ENCODE assay signal across 18 cellular contexts in the genomic region with DNA sequence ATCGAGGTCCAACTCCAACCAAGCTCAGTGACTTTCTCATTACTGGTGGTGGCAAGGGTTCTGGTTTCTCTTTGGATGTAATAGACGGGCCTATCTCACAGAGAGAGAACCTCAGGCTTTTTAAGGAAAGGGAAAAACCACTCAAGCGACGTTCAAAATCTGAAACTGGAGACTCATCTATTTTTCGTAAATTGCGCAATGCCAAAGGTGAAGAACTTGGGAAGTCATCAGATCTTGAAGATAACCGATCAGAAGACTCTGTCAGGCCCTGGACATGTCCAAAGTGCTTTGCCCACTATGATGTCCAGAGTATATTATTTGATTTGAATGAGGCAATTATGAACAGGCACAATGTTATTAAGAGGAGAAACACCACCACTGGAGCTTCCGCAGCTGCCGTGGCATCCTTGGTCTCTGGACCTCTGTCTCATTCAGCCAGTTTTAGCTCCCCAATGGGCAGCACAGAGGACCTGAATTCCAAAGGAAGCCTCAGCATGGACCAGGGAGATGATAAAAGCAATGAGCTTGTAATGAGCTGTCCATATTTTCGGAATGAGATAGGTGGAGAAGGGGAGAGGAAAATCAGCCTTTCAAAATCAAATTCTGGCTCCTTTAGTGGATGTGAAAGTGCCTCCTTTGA.
A peak's percentile ranks its signal among the peaks of the same experiment; 100 is the strongest.
DNase-seq lines count a peak whose midpoint lies in the region; ATAC-seq, FAIRE-seq and TF ChIP-seq lines count a peak whose summit lies in the region.
"Had no signal": no experiment of that assay in that cellular context is flagged by ENCODE, and none has a peak within 500 bp of the region (broad histone marks: within the 10 kb centered on the region; RNA-seq: fewer than 3 reads in every experiment).

No MANE protein-coding gene starts in this region.

- no peak overlapping the region for H2BK15ac ChIP-seq in H1 (ENCODE audit: low read length)

- no peak for TF ChIP-seq POLR2A in H1 (IDR thresholded peaks at IDR 0.05; ENCODE audit: control extremely low read depth in 1 of 2, low read depth in 2 of 2, low read length in 2 of 2)

- H3F3A ChIP-seq in smooth muscle cell (ENCODE audit: low read depth), result peaks cover 20% of the 10 kb centered on the region

- no peak overlapping the region for H3K18ac ChIP-seq in H1 (ENCODE audit: extremely low read depth, low read length)

- no peaks in the 10 kb centered on the region; the same call in 1 of the 2 replicates for H3K79me1 ChIP-seq in H1 (ENCODE audit: low read depth, low read length)

- H3K4me3 ChIP-seq in SJSA1 (no peak overlapping the region), H1 (ENCODE audit: extremely low read depth in 1 of 4, insufficient read depth in 2 of 4, low read depth in 3 of 4, low read length in 4 of 4) (no peak overlapping the region), smooth muscle cell (peak overlapping the region; percentile 15)

- no peak overlapping the region for H3K4me3 Mint-ChIP-seq in activated T-cell treated with anti-CD3 and anti-CD28 coated beads, Interleukin-2, amount 50 U/mL, for 72 hours

- no peak for TF ChIP-seq EP300 in H1 (IDR thresholded peaks at IDR 0.05; ENCODE audit: borderline replicate concordance in 1 of 2, low read depth in 2 of 2, low read length in 2 of 2)

- H2BK20ac ChIP-seq in H1 (ENCODE audit: low read length), result no peak overlapping the region

- peaks cover 12% of the 10 kb centered on the region for H3K36me3 ChIP-seq in SJSA1
- peaks cover 0 to 4% (median 0%) of the 10 kb centered on the region in 4 experiments; a peak in 1 of 8 replicates for H3K36me3 ChIP-seq in H1 (ENCODE audit: control insufficient read depth in 2 of 4, insufficient read depth in 4 of 4, low read length in 3 of 4)
- H3K36me3 ChIP-seq in smooth muscle cell (ENCODE audit: low read depth), result no peaks in the 10 kb centered on the region

- H3K14ac ChIP-seq in H1 (ENCODE audit: insufficient read length), result no peak overlapping the region

- no peak overlapping the region for H4K5ac ChIP-seq in H1 (ENCODE audit: insufficient read length, low read depth, low read length)

- ATAC-seq in activated T-cell treated with anti-CD3 and anti-CD28 coated beads, Interleukin-2, amount 50 U/mL, for 72 hours (replicated peaks in 1 of 2), result no peak
- ATAC-seq in GM18868 (IDR thresholded peaks at IDR 0.05; ENCODE audit: unreplicated experiment) (no peak), HG02610 (IDR thresholded peaks at IDR 0.05; ENCODE audit: unreplicated experiment) (no peak)

- no peak overlapping the region for H3K56ac ChIP-seq in H1 (replicated peaks; ENCODE audit: insufficient read length, low read depth, low read length)

- H3K9me3 Mint-ChIP-seq in activated T-cell treated with anti-CD3 and anti-CD28 coated beads, Interleukin-2, amount 50 U/mL, for 72 hours, result peaks cover 0 to 1% of the 10 kb centered on the region in 2 donors

- H3K27me3 ChIP-seq in SJSA1 (replicated peaks) (no peaks in the 10 kb centered on the region), H1 (replicated peaks in 1 of 4; ENCODE audit: control insufficient read depth in 3 of 4, extremely low read depth in 1 of 4, insufficient read depth in 3 of 4, low read length in 3 of 4) (no peaks in the 10 kb centered on the region), smooth muscle cell (ENCODE audit: low read depth) (no peaks in the 10 kb centered on the region)

- no peak for TF ChIP-seq RAD21 in H1 (IDR thresholded peaks at IDR 0.05 in 1 of 2, conservative IDR thresholded peaks at IDR 0.05 in 1 of 2; ENCODE audit: low read depth in 2 of 2, low read length in 2 of 2)

- H3K4me1 ChIP-seq in SJSA1 (replicated peaks) (peaks cover 60% of the 10 kb centered on the region), H1 (replicated peaks in 1 of 4; ENCODE audit: control insufficient read depth in 3 of 4, insufficient read depth in 4 of 4, low read length in 3 of 4) (peaks cover 0 to 7% (median 3%) of the 10 kb centered on the region in 4 experiments; a peak in 3 of 7 replicates), smooth muscle cell (ENCODE audit: low read depth) (peaks cover 55% of the 10 kb centered on the region)

- no peaks in the 10 kb centered on the region for H3K23me2 ChIP-seq in H1 (ENCODE audit: low read depth, low read length)

- no peaks in the 10 kb centered on the region for H3K27me3 Mint-ChIP-seq in activated T-cell treated with anti-CD3 and anti-CD28 coated beads, Interleukin-2, amount 50 U/mL, for 72 hours (ENCODE audit: low read depth)

- POLR2A ChIA-PET in H1 (lab: Charles Lee; ENCODE audit: partially characterized antibody), result no interaction called here

- peak overlapping the region; percentile 38; the same call in 1 of the 2 replicates for H3K27ac ChIP-seq in SJSA1
- no peak overlapping the region for H3K27ac ChIP-seq in H1 (ENCODE audit: low read depth, low read length)
- H3K27ac ChIP-seq in smooth muscle cell (ENCODE audit: low read depth), result peak overlapping the region; percentile 94

- no peak for FAIRE-seq in H1 (lab: Jason Lieb, UNC)
- FAIRE-seq: A204.1 had no signal

- peak overlapping the region in 1 of 4 experiments; percentile 9; a peak in 1 of 7 replicates for H3K9ac ChIP-seq in H1 (replicated peaks in 1 of 4; ENCODE audit: extremely low read depth in 1 of 4, low read depth in 3 of 4, low read length in 3 of 4)
- H3K9ac ChIP-seq in smooth muscle cell (ENCODE audit: low read depth), result peak overlapping the region; percentile 19

- no peak for DNase-seq in activated T-cell treated with anti-CD3 and anti-CD28 coated beads, Interleukin-2, amount 50 U/mL, for 72 hours
- no peak for DNase-seq in activated T-cell treated with anti-CD3 and anti-CD28 coated beads, Interleukin-2, amount 50 U/mL, for 48 hours
- DNase-seq in SJSA1 (ENCODE audit: low read depth in 1 of 2, low spot score in 2 of 2) (no peak), H1 (ENCODE audit: low read depth in 1 of 2, low spot score in 2 of 2) (no peak), smooth muscle cell (lab: John Stamatoyannopoulos, UW; ENCODE audit: unreplicated experiment) (no peak)
- no peak for DNase-seq in activated CD8-positive, alpha-beta memory T cell treated with anti-CD3 and anti-CD28 coated beads for 24 hours
- DNase-seq: DMS79, GDM1, GOT3, Karpas-422, MV-4-11, NCI-H1417 treated with DMSO at 0.1 percent for 48 hours, NCI-H2029, NCI-H2171 treated with DMSO at 0.1 percent for 48 hours, NCI-H524 had no signal

- no peak overlapping the region for H4K91ac ChIP-seq in H1 (replicated peaks; ENCODE audit: insufficient read length, low read length)

- H2AK5ac ChIP-seq in H1 (ENCODE audit: low read depth, low read length), result no peak overlapping the region

- H3K9me3 ChIP-seq in SJSA1 (replicated peaks), result no peaks in the 10 kb centered on the region
- no peaks in the 10 kb centered on the region for H3K9me3 ChIP-seq in H1 (ENCODE audit: insufficient read depth in 2 of 2, low read depth in 1 of 2, low read length in 1 of 2)
- no peaks in the 10 kb centered on the region for H3K9me3 ChIP-seq in smooth muscle cell (replicated peaks; ENCODE audit: low read depth)

- H3K4me2 ChIP-seq in H1 (ENCODE audit: insufficient read depth in 1 of 2, low read depth in 2 of 2, low read length in 2 of 2) (no peak overlapping the region), smooth muscle cell (peak overlapping the region; percentile 79)

- H3K23ac ChIP-seq in H1 (ENCODE audit: insufficient read length), result no peak overlapping the region

- peaks cover 2% of the 10 kb centered on the region in 2 experiments for H4K20me1 ChIP-seq in H1 (replicated peaks in 1 of 2; ENCODE audit: control insufficient read depth in 1 of 2, insufficient read depth in 2 of 2, low read length in 2 of 2)
- H4K20me1 ChIP-seq in smooth muscle cell (ENCODE audit: low read depth), result no peaks in the 10 kb centered on the region

- no peak overlapping the region for H2BK12ac ChIP-seq in H1 (ENCODE audit: low read depth, low read length)

- no peak overlapping the region for H4K8ac ChIP-seq in H1 (ENCODE audit: extremely low read depth, insufficient read depth, low read length)

- H3K27ac Mint-ChIP-seq in activated T-cell treated with anti-CD3 and anti-CD28 coated beads, Interleukin-2, amount 50 U/mL, for 72 hours, result peak overlapping the region; percentile 65

- H2AFZ ChIP-seq in H1 (ENCODE audit: low read length), result no peak overlapping the region
- H2AFZ ChIP-seq in smooth muscle cell (ENCODE audit: low read depth), result no peak overlapping the region

- WGBS in H1 (ENCODE audit: extremely low coverage in 1 of 2, insufficient coverage in 1 of 2, insufficient read length in 1 of 2, insufficient replicate concordance in 2 of 2, low coverage in 1 of 2, low lambda C conversion rate in 2 of 2, missing lambda C conversion rate in 1 of 2), 2 experiments, result 92% methylated on average over 10 of the region's 10 CpGs; no CpG with 5 or more reads in 1 of the 2 experiments
- WGBS in smooth muscle cell (ENCODE audit: low lambda C conversion rate), result 94% methylated on average over 10 of the region's 10 CpGs

- H3K36me3 Mint-ChIP-seq in activated T-cell treated with anti-CD3 and anti-CD28 coated beads, Interleukin-2, amount 50 U/mL, for 72 hours (ENCODE audit: insufficient read depth in 2 of 2), result peaks cover 2 to 3% of the 10 kb centered on the region in 2 donors

- peaks cover 53% of the 10 kb centered on the region for H3K4me1 Mint-ChIP-seq in activated T-cell treated with anti-CD3 and anti-CD28 coated beads, Interleukin-2, amount 50 U/mL, for 72 hours (ENCODE audit: low read depth)

- CTCF ChIA-PET in H1 (lab: Charles Lee; ENCODE audit: partially characterized antibody), result no interaction called here

- H3K79me2 ChIP-seq in H1 (ENCODE audit: control insufficient read depth in 1 of 2, insufficient read depth in 2 of 2, low read length in 2 of 2), result peaks cover 0 to 14% of the 10 kb centered on the region in 2 experiments; a peak in 2 of 4 replicates
- peaks cover 61% of the 10 kb centered on the region for H3K79me2 ChIP-seq in smooth muscle cell (ENCODE audit: low read depth)

- no peak overlapping the region for H3K4ac ChIP-seq in H1 (replicated peaks; ENCODE audit: insufficient read length, low read depth, low read length)

- TF ChIP-seq CTCF in H1 (IDR thresholded peaks at IDR 0.05; ENCODE audit: control extremely low read depth in 1 of 3, insufficient read depth in 1 of 3, low read depth in 1 of 3, low read length in 3 of 3) (no peak), smooth muscle cell (IDR thresholded peaks at IDR 0.05; ENCODE audit: borderline replicate concordance, insufficient read depth, poor library complexity, severe bottlenecking) (no peak)

- no peak overlapping the region for H2BK5ac ChIP-seq in H1 (ENCODE audit: low read depth, low read length)

- no peak overlapping the region for H2BK120ac ChIP-seq in H1 (replicated peaks; ENCODE audit: low read depth, low read length)

TF ChIP-seq in H1, 55 proteins besides CTCF, POLR2A, EP300 and RAD21:
- TF ChIP-seq NANOG (IDR thresholded peaks at IDR 0.05; ENCODE audit: insufficient read depth, low read depth, low read length, poor library complexity, severe bottlenecking), result no peak
- TF ChIP-seq CEBPB (IDR thresholded peaks at IDR 0.05; ENCODE audit: low read depth, low read length), result peak; percentile 91
